ENCODE assay signal across 1 cellular context in the genomic region with DNA sequence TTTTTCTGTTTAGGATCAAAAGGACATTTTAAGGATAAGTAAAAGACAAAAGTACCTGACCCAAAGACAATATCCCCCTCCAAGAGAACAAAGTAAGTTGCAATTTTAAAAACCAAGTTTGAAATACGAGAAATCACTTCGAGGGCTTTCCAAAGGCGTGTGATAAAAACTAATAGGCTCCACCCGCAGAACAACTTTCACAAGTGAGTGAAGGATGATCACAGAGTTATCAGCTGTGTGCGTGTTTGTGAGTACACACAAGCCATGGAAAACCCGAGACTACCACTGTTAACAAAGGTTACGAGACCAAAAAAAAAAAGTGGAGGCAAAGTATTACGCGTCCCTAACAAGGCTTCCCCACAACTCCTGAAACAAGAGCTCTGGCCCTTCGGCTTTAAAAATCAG.
TF ChIP-seq lines count a peak whose summit lies in the region.

No MANE protein-coding gene starts in this region.

TF ChIP-seq in HEK293, 187 proteins besides CTCF, POLR2A, EP300 and RAD21 (continued from another document):
- TF ChIP-seq, protein P1, sequence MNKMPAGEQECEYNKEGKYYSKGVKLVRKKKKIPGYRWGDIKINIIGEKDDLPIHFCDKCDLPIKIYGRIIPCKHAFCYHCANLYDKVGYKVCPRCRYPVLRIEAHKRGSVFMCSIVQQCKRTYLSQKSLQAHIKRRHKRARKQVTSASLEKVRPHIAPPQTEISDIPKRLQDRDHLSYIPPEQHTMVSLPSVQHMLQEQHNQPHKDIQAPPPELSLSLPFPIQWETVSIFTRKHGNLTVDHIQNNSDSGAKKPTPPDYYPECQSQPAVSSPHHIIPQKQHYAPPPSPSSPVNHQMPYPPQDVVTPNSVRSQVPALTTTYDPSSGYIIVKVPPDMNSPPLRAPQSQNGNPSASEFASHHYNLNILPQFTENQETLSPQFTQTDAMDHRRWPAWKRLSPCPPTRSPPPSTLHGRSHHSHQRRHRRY (tag by site-specific recombination; IDR thresholded peaks at IDR 0.05), result no peak
- no peak for TF ChIP-seq EGR2 (tag by site-specific recombination; IDR thresholded peaks at IDR 0.05; ENCODE audit: low read depth)
- TF ChIP-seq PRDM1 (tag by site-specific recombination; IDR thresholded peaks at IDR 0.05), result peak; percentile 90
- no peak for TF ChIP-seq ZNF558 (tag by site-specific recombination; IDR thresholded peaks at IDR 0.05)
- TF ChIP-seq ZNF140 (tag by site-specific recombination; IDR thresholded peaks at IDR 0.05), result no peak
- TF ChIP-seq ZFHX2 (tag by site-specific recombination; conservative IDR thresholded peaks at IDR 0.05), result no peak
- TF ChIP-seq ZNF335 (tag by site-specific recombination; conservative IDR thresholded peaks at IDR 0.05), result peak; percentile 76
- TF ChIP-seq ZXDB (tag by site-specific recombination; IDR thresholded peaks at IDR 0.05), result peak; percentile 56; the same call in 1 of the 2 replicates
- TF ChIP-seq, protein P2, sequence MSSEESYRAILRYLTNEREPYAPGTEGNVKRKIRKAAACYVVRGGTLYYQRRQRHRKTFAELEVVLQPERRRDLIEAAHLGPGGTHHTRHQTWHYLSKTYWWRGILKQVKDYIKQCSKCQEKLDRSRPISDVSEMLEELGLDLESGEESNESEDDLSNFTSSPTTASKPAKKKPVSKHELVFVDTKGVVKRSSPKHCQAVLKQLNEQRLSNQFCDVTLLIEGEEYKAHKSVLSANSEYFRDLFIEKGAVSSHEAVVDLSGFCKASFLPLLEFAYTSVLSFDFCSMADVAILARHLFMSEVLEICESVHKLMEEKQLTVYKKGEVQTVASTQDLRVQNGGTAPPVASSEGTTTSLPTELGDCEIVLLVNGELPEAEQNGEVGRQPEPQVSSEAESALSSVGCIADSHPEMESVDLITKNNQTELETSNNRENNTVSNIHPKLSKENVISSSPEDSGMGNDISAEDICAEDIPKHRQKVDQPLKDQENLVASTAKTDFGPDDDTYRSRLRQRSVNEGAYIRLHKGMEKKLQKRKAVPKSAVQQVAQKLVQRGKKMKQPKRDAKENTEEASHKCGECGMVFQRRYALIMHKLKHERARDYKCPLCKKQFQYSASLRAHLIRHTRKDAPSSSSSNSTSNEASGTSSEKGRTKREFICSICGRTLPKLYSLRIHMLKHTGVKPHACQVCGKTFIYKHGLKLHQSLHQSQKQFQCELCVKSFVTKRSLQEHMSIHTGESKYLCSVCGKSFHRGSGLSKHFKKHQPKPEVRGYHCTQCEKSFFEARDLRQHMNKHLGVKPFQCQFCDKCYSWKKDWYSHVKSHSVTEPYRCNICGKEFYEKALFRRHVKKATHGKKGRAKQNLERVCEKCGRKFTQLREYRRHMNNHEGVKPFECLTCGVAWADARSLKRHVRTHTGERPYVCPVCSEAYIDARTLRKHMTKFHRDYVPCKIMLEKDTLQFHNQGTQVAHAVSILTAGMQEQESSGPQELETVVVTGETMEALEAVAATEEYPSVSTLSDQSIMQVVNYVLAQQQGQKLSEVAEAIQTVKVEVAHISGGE (tag by site-specific recombination; conservative IDR thresholded peaks at IDR 0.05; ENCODE audit: low read depth), result no peak
- no peak for TF ChIP-seq ZNF37A (tag by site-specific recombination; IDR thresholded peaks at IDR 0.05)
- TF ChIP-seq ZNF785 (tag by site-specific recombination; IDR thresholded peaks at IDR 0.05), result no peak
- no peak for TF ChIP-seq YY1 (tag by site-specific recombination; IDR thresholded peaks at IDR 0.05)
- no peak for TF ChIP-seq ZBTB1 (tag by site-specific recombination; IDR thresholded peaks at IDR 0.05)
- TF ChIP-seq, protein P3, sequence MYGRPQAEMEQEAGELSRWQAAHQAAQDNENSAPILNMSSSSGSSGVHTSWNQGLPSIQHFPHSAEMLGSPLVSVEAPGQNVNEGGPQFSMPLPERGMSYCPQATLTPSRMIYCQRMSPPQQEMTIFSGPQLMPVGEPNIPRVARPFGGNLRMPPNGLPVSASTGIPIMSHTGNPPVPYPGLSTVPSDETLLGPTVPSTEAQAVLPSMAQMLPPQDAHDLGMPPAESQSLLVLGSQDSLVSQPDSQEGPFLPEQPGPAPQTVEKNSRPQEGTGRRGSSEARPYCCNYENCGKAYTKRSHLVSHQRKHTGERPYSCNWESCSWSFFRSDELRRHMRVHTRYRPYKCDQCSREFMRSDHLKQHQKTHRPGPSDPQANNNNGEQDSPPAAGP (tag by site-specific recombination; IDR thresholded peaks at IDR 0.05), result no peak
- TF ChIP-seq ZNF146 (tag by site-specific recombination; IDR thresholded peaks at IDR 0.05), result no peak
